In genomic region chr18:79856119-79857080, GRCh38 we compare ENCODE assay signal across 8 cellular contexts. TPM values are rescaled to one million over a fixed set of nuclear protein-coding genes. Genes with fewer than 3 reads are reported as not detected.
DNase-seq lines count a peak whose midpoint lies in the region; ATAC-seq, FAIRE-seq and TF ChIP-seq lines count a peak whose summit lies in the region.

No MANE protein-coding gene starts in this region.

- no peak overlapping the region for H2BK15ac ChIP-seq in neuronal stem cell (ENCODE audit: low read length)

- H2AK5ac ChIP-seq in neuronal stem cell (ENCODE audit: low read depth, low read length): peak overlapping the region; percentile 43

- FAIRE-seq in GM19239 (lab: Jason Lieb, UNC): peak; percentile 44

- H3K23ac ChIP-seq in neuronal stem cell (ENCODE audit: low read depth, low read length, poor library complexity): no peak overlapping the region

- no peak overlapping the region for H3K27ac Mint-ChIP-seq in CD8-positive, alpha-beta T cell

- no peak overlapping the region for H2BK120ac ChIP-seq in neuronal stem cell (ENCODE audit: low read depth, low read length)

- H3K14ac ChIP-seq in neuronal stem cell (ENCODE audit: low read length): no peak overlapping the region

- POLR2A ChIA-PET in CD8-positive, alpha-beta T cell (lab: Charles Lee): interaction anchor here (0.6 kb wide), 1 partner anchor 269 kb away, joined by 5 read pairs; no protein-coding TSS in a partner anchor

- peaks cover 2% of the 10 kb centered on the region for H3K79me1 ChIP-seq in neuronal stem cell (ENCODE audit: low read depth, low read length)

- peak overlapping the region; percentile 89 for H2AFZ ChIP-seq in neuronal stem cell (ENCODE audit: low read length)

- H2BK5ac ChIP-seq in neuronal stem cell (ENCODE audit: low read length): no peak overlapping the region

- peak overlapping the region; percentile 54 for H3K4me2 ChIP-seq in neuronal stem cell (ENCODE audit: insufficient read depth, low read length, poor library complexity, severe bottlenecking)

- peak overlapping the region; percentile 44 for H3K18ac ChIP-seq in neuronal stem cell (ENCODE audit: low read length)

- peaks cover 6% of the 10 kb centered on the region for H3K4me1 ChIP-seq in CD8-positive, alpha-beta T cell (ENCODE audit: insufficient read depth, low read length)
- H3K4me1 ChIP-seq in neuronal stem cell (ENCODE audit: control insufficient read depth in 2 of 2, insufficient read depth in 1 of 2, low read depth in 1 of 2, low read length in 2 of 2) (peaks cover 0 to 5% of the 10 kb centered on the region in 2 donors), stomach (peaks cover 0 to 13% (median 8%) of the 10 kb centered on the region in 4 donors)

- no peak overlapping the region for H2BK12ac ChIP-seq in neuronal stem cell (ENCODE audit: low read length)

- TF ChIP-seq POLR2A in stomach (IDR thresholded peaks at IDR 0.05): no peak

- no peak for ATAC-seq in CD8-positive, alpha-beta T cell

- no peak overlapping the region for H3K9ac ChIP-seq in neuronal stem cell (ENCODE audit: low read depth, low read length, poor library complexity)

- DNase-seq in CD8-positive, alpha-beta T cell: peak in 1 of 7 experiments; percentile 48
- DNase-seq in GM19239 (ENCODE audit: insufficient read length, low spot score): peak; percentile 84
- DNase-seq in NCI-H146 treated with DMSO at 0.1 percent for 48 hours (lab: John Stamatoyannopoulos, UW; ENCODE audit: unreplicated experiment): peak; percentile 53
- peak; percentile 47 to 51 for DNase-seq in cardiac fibroblast (ENCODE audit: low read depth in 2 of 2)
- peak; percentile 46 for DNase-seq in neuronal stem cell (ENCODE audit: low spot score)
- no peak for DNase-seq in stomach
- DNase-seq in DMS114 treated with DMSO at 0.1 percent for 48 hours (lab: John Stamatoyannopoulos, UW; ENCODE audit: unreplicated experiment): no peak
- no peak for DNase-seq in COLO829 (ENCODE audit: low spot score)

- no peak overlapping the region for H3K4me3 Mint-ChIP-seq in CD8-positive, alpha-beta T cell

- CTCF ChIA-PET in CD8-positive, alpha-beta T cell (lab: Charles Lee): no interaction called here

- H3K27me3 Mint-ChIP-seq in CD8-positive, alpha-beta T cell (ENCODE audit: low read depth): peaks cover 12% of the 10 kb centered on the region

- H3K4me3 ChIP-seq in CD8-positive, alpha-beta T cell (ENCODE audit: low read depth, low read length): peak overlapping the region; percentile 20
- H3K4me3 ChIP-seq in cardiac fibroblast (replicated peaks in 1 of 2; ENCODE audit: low read depth in 2 of 2, low read length in 2 of 2): no peak overlapping the region
- H3K4me3 ChIP-seq in neuronal stem cell (ENCODE audit: low read length in 2 of 2): no peak overlapping the region
- H3K4me3 ChIP-seq in stomach: no peak overlapping the region

- no peaks in the 10 kb centered on the region for H3K9me3 ChIP-seq in CD8-positive, alpha-beta T cell (ENCODE audit: low read length)
- H3K9me3 ChIP-seq in neuronal stem cell (replicated peaks in 1 of 2; ENCODE audit: control insufficient read depth in 2 of 2, insufficient read depth in 1 of 2, low read depth in 1 of 2, low read length in 2 of 2) (no peaks in the 10 kb centered on the region), stomach (peaks cover 0 to 3% (median 2%) of the 10 kb centered on the region in 4 donors)

- H3K36me3 ChIP-seq in CD8-positive, alpha-beta T cell (ENCODE audit: insufficient read depth, low read length): no peaks in the 10 kb centered on the region
- H3K36me3 ChIP-seq in neuronal stem cell (replicated peaks in 1 of 2; ENCODE audit: control insufficient read depth in 2 of 2, insufficient read depth in 2 of 2, low read length in 2 of 2): no peaks in the 10 kb centered on the region
- H3K36me3 ChIP-seq in stomach: no peaks in the 10 kb centered on the region

- H3K4ac ChIP-seq in neuronal stem cell (ENCODE audit: low read length): no peak overlapping the region

- H3K9me3 Mint-ChIP-seq in CD8-positive, alpha-beta T cell: peaks cover 6% of the 10 kb centered on the region

- H4K91ac ChIP-seq in neuronal stem cell (ENCODE audit: low read depth, low read length, poor library complexity): no peak overlapping the region

- intact Hi-C loops in CD8-positive, alpha-beta T cell (cut with DNase I, micrococcal nuclease): no loop called here
- intact Hi-C loops in stomach (cut with DNase I; ENCODE audit: low total_unique reads): no loop called here

- peaks cover 3% of the 10 kb centered on the region for H3K4me1 Mint-ChIP-seq in CD8-positive, alpha-beta T cell (ENCODE audit: low read depth)

- no peak overlapping the region for H4K8ac ChIP-seq in neuronal stem cell (ENCODE audit: low read depth, low read length)

- H3K27me3 ChIP-seq in CD8-positive, alpha-beta T cell (ENCODE audit: insufficient read depth, low read length): no peaks in the 10 kb centered on the region
- H3K27me3 ChIP-seq in neuronal stem cell (ENCODE audit: control insufficient read depth in 3 of 3, insufficient read depth in 3 of 3, low read depth in 1 of 3, low read length in 3 of 3) (peaks cover 0 to 6% (median 0%) of the 10 kb centered on the region in 3 experiments), stomach (peaks cover 0 to 38% (median 6%) of the 10 kb centered on the region in 3 donors)

- TF ChIP-seq EP300 in stomach (IDR thresholded peaks at IDR 0.05): no peak

- no peaks in the 10 kb centered on the region for H3K36me3 Mint-ChIP-seq in CD8-positive, alpha-beta T cell

- H3K27ac ChIP-seq in CD8-positive, alpha-beta T cell (ENCODE audit: low read depth, low read length): no peak overlapping the region
- H3K27ac ChIP-seq in neuronal stem cell (replicated peaks; ENCODE audit: low read length) (peak overlapping the region; percentile 31), stomach (no peak overlapping the region)

- no peak for TF ChIP-seq CTCF in CD8-positive, alpha-beta T cell (IDR thresholded peaks at IDR 0.05)
- TF ChIP-seq CTCF in cardiac fibroblast (IDR thresholded peaks at IDR 0.05; ENCODE audit: low read depth, low read length): no peak
- no peak for TF ChIP-seq CTCF in stomach (IDR thresholded peaks at IDR 0.05)

- no CpG with 5 or more reads among the region's 29 CpGs for WGBS in neuronal stem cell (ENCODE audit: extremely low coverage in 2 of 2, insufficient read length in 2 of 2, insufficient replicate concordance in 1 of 2), 2 donors
- WGBS in stomach, 5 donors: 36 to 58% (median 42%) methylated on average over 17 to 29 of the region's 29 CpGs

RNA-seq across cellular contexts. Expression of gene KCNG2, which starts 58.7 kb away (rescaled TPM):
- total RNA-seq in CD8-positive, alpha-beta T cell: not detected
- polyA plus RNA-seq in neuronal stem cell (2013, experiment 1 of 2): 0.29 TPM
- polyA plus RNA-seq in neuronal stem cell (2013, experiment 2 of 2): 0.29 TPM
- total RNA-seq in stomach: 1 to 10 TPM in 1 of 5 donors, under 1 TPM in 1, not detected in 3; 0.92 to 2.3 TPM
- under 1 TPM in 1 of 3 donors, not detected in 2; 0.08 TPM for polyA plus RNA-seq in stomach

Comparison
In these comparisons a context has a peak if more than half of its experiments do, and no peak if none do; other contexts are left out.
1. DNase-seq: peak in GM19239 (single experiment), NCI-H146 treated with DMSO at 0.1 percent for 48 hours (single experiment), cardiac fibroblast (2 of 2) and neuronal stem cell (single experiment); none in stomach (single experiment), DMS114 treated with DMSO at 0.1 percent for 48 hours (single experiment) and COLO829 (single experiment).